1 cellular context compared by ENCODE assay signal in genomic region chr16:2267913-2268666, GRCh38.
TF ChIP-seq lines count a peak whose summit lies in the region.

TSS of gene RNPS1 (minus strand) at chr16:2268126. CDS start at chr16:2264643, 3,483 bp downstream.

TF ChIP-seq in WTC11, 78 proteins besides CTCF, POLR2A, EP300 and RAD21 (continued from another document):
- TF ChIP-seq ZNF425 (CRISPR knock-in tag; conservative IDR thresholded peaks at IDR 0.05) (no peak), FOXP4 (CRISPR knock-in tag; IDR thresholded peaks at IDR 0.05) (peak; percentile 51; the same call in 1 of the 2 replicates), NFE2L1 (CRISPR knock-in tag; IDR thresholded peaks at IDR 0.05) (peak; percentile 45; the same call in 1 of the 2 replicates), PRDM15 (CRISPR knock-in tag; IDR thresholded peaks at IDR 0.05) (no peak), USF1 (CRISPR knock-in tag; IDR thresholded peaks at IDR 0.05) (peak; percentile 55), SOX15 (CRISPR knock-in tag; IDR thresholded peaks at IDR 0.05) (0 out of 2 replicates have a peak, but pooled peaks have one; percentile 45), TEAD4 (CRISPR knock-in tag; IDR thresholded peaks at IDR 0.05) (peak; percentile 76), ZNF423 (CRISPR knock-in tag; IDR thresholded peaks at IDR 0.05) (no peak), IRF2 (CRISPR knock-in tag; IDR thresholded peaks at IDR 0.05; ENCODE audit: borderline replicate concordance, low read depth) (no peak), JAZF1 (CRISPR knock-in tag; IDR thresholded peaks at IDR 0.05) (no peak), NFYB (CRISPR knock-in tag; conservative IDR thresholded peaks at IDR 0.05; ENCODE audit: low read depth) (no peak; the same call in 1 of the 2 replicates), E2F1 (CRISPR knock-in tag; IDR thresholded peaks at IDR 0.05) (peak; percentile 90), HMGA2 (CRISPR knock-in tag; IDR thresholded peaks at IDR 0.05) (0 out of 2 replicates have a peak, but pooled peaks have one; percentile 27), IRF1 (CRISPR knock-in tag; IDR thresholded peaks at IDR 0.05) (no peak), AFF4 (CRISPR knock-in tag; IDR thresholded peaks at IDR 0.05; ENCODE audit: borderline replicate concordance) (0 out of 2 replicates have a peak, but pooled peaks have one; percentile 36), ZNF512 (CRISPR knock-in tag; IDR thresholded peaks at IDR 0.05; ENCODE audit: borderline replicate concordance) (no peak), ERG (CRISPR knock-in tag; IDR thresholded peaks at IDR 0.05) (no peak), ZBTB21 (CRISPR knock-in tag; IDR thresholded peaks at IDR 0.05; ENCODE audit: borderline replicate concordance) (peak; percentile 92), GTF2I (CRISPR knock-in tag; conservative IDR thresholded peaks at IDR 0.05) (no peak), ZNF121 (CRISPR knock-in tag; IDR thresholded peaks at IDR 0.05) (no peak), TCF7 (CRISPR knock-in tag; IDR thresholded peaks at IDR 0.05; ENCODE audit: low read depth) (no peak), MAX (CRISPR knock-in tag; IDR thresholded peaks at IDR 0.05) (peak; percentile 97), ESRRA (CRISPR knock-in tag; IDR thresholded peaks at IDR 0.05; ENCODE audit: borderline replicate concordance) (0 out of 2 replicates have a peak, but pooled peaks have one; percentile 51), ATF3 (CRISPR knock-in tag; conservative IDR thresholded peaks at IDR 0.05) (no peak), OVOL2 (CRISPR knock-in tag; IDR thresholded peaks at IDR 0.05; ENCODE audit: borderline replicate concordance) (peak; percentile 79; the same call in 1 of the 2 replicates), SMAD3 (CRISPR knock-in tag; IDR thresholded peaks at IDR 0.05; ENCODE audit: borderline replicate concordance) (peak; percentile 50; the same call in 1 of the 2 replicates), ZNF232 (CRISPR knock-in tag; IDR thresholded peaks at IDR 0.05) (no peak), ZNF671 (CRISPR knock-in tag; IDR thresholded peaks at IDR 0.05) (no peak), GABPB1 (CRISPR knock-in tag; IDR thresholded peaks at IDR 0.05) (peak; percentile 84), E2F5 (CRISPR knock-in tag; IDR thresholded peaks at IDR 0.05) (peak; percentile 96; the same call in 1 of the 2 replicates), SMAD4 (CRISPR knock-in tag; IDR thresholded peaks at IDR 0.05) (no peak), RELA (CRISPR knock-in tag; IDR thresholded peaks at IDR 0.05; ENCODE audit: borderline replicate concordance) (peak; percentile 31; the same call in 1 of the 2 replicates), CREB1 (CRISPR knock-in tag; IDR thresholded peaks at IDR 0.05) (peak; percentile 98), ZNF138 (CRISPR knock-in tag; conservative IDR thresholded peaks at IDR 0.05) (no peak), GRHL2 (CRISPR knock-in tag; IDR thresholded peaks at IDR 0.05; ENCODE audit: insufficient replicate concordance, severe bottlenecking) (no peak), ZNF317 (CRISPR knock-in tag; IDR thresholded peaks at IDR 0.05; ENCODE audit: borderline replicate concordance, low read depth) (no peak), KAT7 (CRISPR knock-in tag; IDR thresholded peaks at IDR 0.05; ENCODE audit: borderline replicate concordance) (peak; percentile 57; the same call in 1 of the 2 replicates), ZNF396 (CRISPR knock-in tag; IDR thresholded peaks at IDR 0.05; ENCODE audit: borderline replicate concordance) (no peak)
